Comparison of ENCODE assay signal across 10 cellular contexts in the genomic region with DNA sequence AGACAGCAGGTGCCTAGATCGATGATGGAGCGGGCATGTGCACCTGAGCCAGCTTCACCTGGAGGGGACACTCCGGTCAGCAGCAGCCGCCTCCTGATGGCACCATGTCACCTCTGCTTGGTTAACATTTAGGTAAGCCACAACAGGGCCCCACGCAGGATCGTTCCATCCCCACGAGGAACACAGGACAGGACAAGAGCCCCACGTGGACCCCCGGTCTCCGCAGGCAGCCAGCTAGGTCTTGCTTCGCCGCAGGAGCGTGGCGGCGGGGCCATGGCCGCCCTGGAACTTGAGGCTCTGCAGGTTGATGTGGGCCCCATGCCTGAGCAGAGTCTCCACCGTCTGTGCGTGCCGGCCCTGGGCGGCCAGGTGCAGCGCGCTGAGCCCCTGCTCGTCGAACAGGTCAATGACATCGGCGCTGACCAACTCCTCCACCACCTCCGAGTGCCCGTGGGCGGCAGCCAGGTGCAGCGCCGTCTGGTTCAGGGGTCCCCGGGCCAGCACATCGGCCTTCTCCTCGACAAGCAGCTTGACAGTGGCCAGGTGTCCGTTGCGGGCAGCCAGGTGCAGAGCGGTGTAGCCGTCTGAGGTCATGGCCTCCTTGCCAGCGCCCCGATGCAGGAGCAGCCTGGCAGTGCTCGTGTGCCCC. TPM values are rescaled to one million over a fixed set of nuclear protein-coding genes. Genes with fewer than 3 reads are reported as not detected.
"Had no signal": no experiment of that assay in that cellular context is flagged by ENCODE, and none has a peak within 500 bp of the region (broad histone marks: within the 10 kb centered on the region; RNA-seq: fewer than 3 reads in every experiment).

No MANE protein-coding gene starts in this region.

- H3K27ac ChIP-seq: GM23248, HL-60 had no signal

- H3K4me3 Mint-ChIP-seq: HFFc6 had no signal

- H3K36me3 ChIP-seq: HAP-1 had no signal

- H3K27ac Mint-ChIP-seq: HFFc6, IgD-negative memory B cell had no signal

- ATAC-seq: HCT116, HepG2 had no signal

- H3K9me3 ChIP-seq: HAP-1 had no signal

- H3K4me1 ChIP-seq: HAP-1 had no signal

- H2AFZ ChIP-seq: GM23248 had no signal

- FAIRE-seq: H1, H54, HepG2 had no signal

- DNase-seq: GM23248, HFFc6, KBM-7 had no signal

- H3K36me3 Mint-ChIP-seq: IgD-negative memory B cell had no signal

- H3K4me3 ChIP-seq: GM23248, HAP-1 had no signal

- H3K9ac ChIP-seq: GM23248 had no signal

RNA-seq across cellular contexts. Expression of a gene that starts 26.1 kb away (rescaled TPM):
- polyA plus RNA-seq: IgD-negative memory B cell had no signal
